ENCODE assay signal across 8 cellular contexts in the genomic region with DNA sequence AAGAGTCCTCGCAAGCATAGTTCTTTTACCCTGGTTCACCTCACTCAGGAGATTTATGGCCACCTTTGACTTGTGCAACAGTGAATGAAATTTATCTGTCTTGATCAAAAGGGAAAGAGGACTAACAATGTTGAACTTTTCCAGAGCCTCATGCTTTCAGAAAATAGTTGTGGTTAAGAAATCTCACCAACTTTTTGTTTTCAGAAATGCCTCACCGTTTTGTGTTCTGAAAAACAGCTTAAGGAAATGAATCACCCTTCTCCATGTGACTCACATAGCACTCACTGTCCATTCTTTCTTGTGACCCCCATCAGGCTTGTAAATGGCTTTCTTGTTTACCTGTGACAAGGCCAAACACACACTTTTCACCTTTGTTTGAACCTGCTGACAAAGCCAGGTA.
DNase-seq lines count a peak whose midpoint lies in the region; ATAC-seq, FAIRE-seq and TF ChIP-seq lines count a peak whose summit lies in the region.

No MANE protein-coding gene starts in this region.

- peak; percentile 85 for TF ChIP-seq EP300 in Ishikawa (IDR thresholded peaks at IDR 0.05; ENCODE audit: borderline replicate concordance)

- H3K4me1 ChIP-seq in neural progenitor cell = no peaks in the 10 kb centered on the region

- no peak for TF ChIP-seq CTCF in BJ (IDR thresholded peaks at IDR 0.05; ENCODE audit: insufficient read depth, low read depth, low read length)
- TF ChIP-seq CTCF in neural progenitor cell (IDR thresholded peaks at IDR 0.05) = no peak

- no peak for TF ChIP-seq RAD21 in Ishikawa (IDR thresholded peaks at IDR 0.05; ENCODE audit: low read depth)

- POLR2A ChIA-PET in BJ (lab: Charles Lee) = no interaction called here

- no peaks in the 10 kb centered on the region for H3K36me3 ChIP-seq in BJ (ENCODE audit: control insufficient read depth, insufficient read depth, low read length)
- no peaks in the 10 kb centered on the region for H3K36me3 ChIP-seq in neural progenitor cell

- no peak overlapping the region for H3K9ac ChIP-seq in neural progenitor cell

- FAIRE-seq in endometrium (lab: Jason Lieb, UNC) = peak; percentile 85

- no peak overlapping the region for H2AFZ ChIP-seq in neural progenitor cell (replicated peaks)

- no peaks in the 10 kb centered on the region for H3K36me3 Mint-ChIP-seq in stimulated activated naive B cell treated with anti-CD40 and anti-IgM and Interleukin-4, amounts not matched to agents 10 μg/mL and 1 μg/mL and 100 μg/mL, for 72 hours
- peaks cover 3% of the 10 kb centered on the region for H3K36me3 Mint-ChIP-seq in neural progenitor cell

- H3K4me3 ChIP-seq in BJ (ENCODE audit: low read depth, low read length) (no peak overlapping the region), neural progenitor cell (no peak overlapping the region)

- peak overlapping the region; percentile 38 for H3K27ac Mint-ChIP-seq in stimulated activated naive B cell treated with anti-CD40 and anti-IgM and Interleukin-4, amounts not matched to agents 10 μg/mL and 1 μg/mL and 100 μg/mL, for 72 hours
- H3K27ac Mint-ChIP-seq in neural progenitor cell = no peak overlapping the region

- no peaks in the 10 kb centered on the region for H3K9me3 Mint-ChIP-seq in stimulated activated naive B cell treated with anti-CD40 and anti-IgM and Interleukin-4, amounts not matched to agents 10 μg/mL and 1 μg/mL and 100 μg/mL, for 72 hours
- peaks cover 6% of the 10 kb centered on the region for H3K9me3 Mint-ChIP-seq in neural progenitor cell

- peak overlapping the region in 1 of 2 donors; percentile 9 for H3K4me3 Mint-ChIP-seq in stimulated activated naive B cell treated with anti-CD40 and anti-IgM and Interleukin-4, amounts not matched to agents 10 μg/mL and 1 μg/mL and 100 μg/mL, for 72 hours
- H3K4me3 Mint-ChIP-seq in neural progenitor cell = no peak overlapping the region

- no peaks in the 10 kb centered on the region for H3K9me3 ChIP-seq in neural progenitor cell (ENCODE audit: low read depth)

- H3K27ac ChIP-seq in neural progenitor cell = no peak overlapping the region

- peaks cover 6 to 8% of the 10 kb centered on the region in 2 donors for H3K4me1 Mint-ChIP-seq in stimulated activated naive B cell treated with anti-CD40 and anti-IgM and Interleukin-4, amounts not matched to agents 10 μg/mL and 1 μg/mL and 100 μg/mL, for 72 hours
- H3K4me1 Mint-ChIP-seq in neural progenitor cell = no peaks in the 10 kb centered on the region

- no peaks in the 10 kb centered on the region for H3F3A ChIP-seq in neural progenitor cell (ENCODE audit: low read depth)

- CTCF ChIA-PET in BJ (lab: Yijun Ruan, JAX) = interaction anchor here (0.7 to 1.5 kb wide), 6 partner anchors 30 to 450 kb away, joined by 3 to 14 read pairs (median 3); no protein-coding TSS in a partner anchor

- H3K27me3 Mint-ChIP-seq in stimulated activated naive B cell treated with anti-CD40 and anti-IgM and Interleukin-4, amounts not matched to agents 10 μg/mL and 1 μg/mL and 100 μg/mL, for 72 hours = no peaks in the 10 kb centered on the region
- H3K27me3 Mint-ChIP-seq in neural progenitor cell (ENCODE audit: insufficient read depth, low read depth) = no peaks in the 10 kb centered on the region

- peak; percentile 92 for DNase-seq in BJ (ENCODE audit: low read depth)
- DNase-seq in stimulated activated naive B cell treated with anti-CD40 and anti-IgM and Interleukin-4, amounts not matched to agents 10 μg/mL and 1 μg/mL and 100 μg/mL, for 72 hours = no peak
- no peak for DNase-seq in activated CD8-positive, alpha-beta memory T cell treated with anti-CD3 and anti-CD28 coated beads for 24 hours
- no peak for DNase-seq in neural progenitor cell (ENCODE audit: low spot score)
- no peak for DNase-seq in NCI-H1417 treated with DMSO at 0.1 percent for 48 hours (lab: John Stamatoyannopoulos, UW)

- no peak overlapping the region for H3K4me2 ChIP-seq in neural progenitor cell

- peak; percentile 77 for ATAC-seq in GM21447 (IDR thresholded peaks at IDR 0.05; ENCODE audit: unreplicated experiment)
- ATAC-seq in stimulated activated naive B cell treated with anti-CD40 and anti-IgM and Interleukin-4, amounts not matched to agents 10 μg/mL and 1 μg/mL and 100 μg/mL, for 72 hours (replicated peaks) = peak; percentile 68 to 84

- H3K79me2 ChIP-seq in neural progenitor cell (ENCODE audit: low read depth) = no peaks in the 10 kb centered on the region

- H3K27me3 ChIP-seq in BJ (ENCODE audit: control insufficient read depth, insufficient read depth, low read length) (no peaks in the 10 kb centered on the region), neural progenitor cell (no peaks in the 10 kb centered on the region)

- H4K20me1 ChIP-seq in neural progenitor cell (ENCODE audit: low read depth) = no peaks in the 10 kb centered on the region

TF ChIP-seq in Ishikawa, 13 proteins besides CTCF, POLR2A, EP300 and RAD21:
- TF ChIP-seq TAF1 (IDR thresholded peaks at IDR 0.05; ENCODE audit: low read depth) (no peak), CREB1 (IDR thresholded peaks at IDR 0.05; ENCODE audit: low read depth) (no peak), TEAD4 (IDR thresholded peaks at IDR 0.05) (peak; percentile 66), EGR1 (IDR thresholded peaks at IDR 0.05) (no peak), CEBPB (IDR thresholded peaks at IDR 0.05) (0 out of 2 replicates have a peak, but pooled peaks have one; percentile 29), NFIC (IDR thresholded peaks at IDR 0.05) (peak; percentile 54; the same call in 1 of the 2 replicates), TCF12 (IDR thresholded peaks at IDR 0.05; ENCODE audit: low read depth) (peak; percentile 86), FOXM1 (IDR thresholded peaks at IDR 0.05; ENCODE audit: borderline replicate concordance, low read depth) (peak; percentile 77), YY1 (IDR thresholded peaks at IDR 0.05; ENCODE audit: low read depth) (no peak), ZBTB7A (IDR thresholded peaks at IDR 0.05; ENCODE audit: low read depth) (no peak)
- TF ChIP-seq, protein P1, sequence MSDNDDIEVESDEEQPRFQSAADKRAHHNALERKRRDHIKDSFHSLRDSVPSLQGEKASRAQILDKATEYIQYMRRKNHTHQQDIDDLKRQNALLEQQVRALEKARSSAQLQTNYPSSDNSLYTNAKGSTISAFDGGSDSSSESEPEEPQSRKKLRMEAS (IDR thresholded peaks at IDR 0.05) = peak; percentile 52; the same call in 1 of the 2 replicates
- TF ChIP-seq, protein P2, sequence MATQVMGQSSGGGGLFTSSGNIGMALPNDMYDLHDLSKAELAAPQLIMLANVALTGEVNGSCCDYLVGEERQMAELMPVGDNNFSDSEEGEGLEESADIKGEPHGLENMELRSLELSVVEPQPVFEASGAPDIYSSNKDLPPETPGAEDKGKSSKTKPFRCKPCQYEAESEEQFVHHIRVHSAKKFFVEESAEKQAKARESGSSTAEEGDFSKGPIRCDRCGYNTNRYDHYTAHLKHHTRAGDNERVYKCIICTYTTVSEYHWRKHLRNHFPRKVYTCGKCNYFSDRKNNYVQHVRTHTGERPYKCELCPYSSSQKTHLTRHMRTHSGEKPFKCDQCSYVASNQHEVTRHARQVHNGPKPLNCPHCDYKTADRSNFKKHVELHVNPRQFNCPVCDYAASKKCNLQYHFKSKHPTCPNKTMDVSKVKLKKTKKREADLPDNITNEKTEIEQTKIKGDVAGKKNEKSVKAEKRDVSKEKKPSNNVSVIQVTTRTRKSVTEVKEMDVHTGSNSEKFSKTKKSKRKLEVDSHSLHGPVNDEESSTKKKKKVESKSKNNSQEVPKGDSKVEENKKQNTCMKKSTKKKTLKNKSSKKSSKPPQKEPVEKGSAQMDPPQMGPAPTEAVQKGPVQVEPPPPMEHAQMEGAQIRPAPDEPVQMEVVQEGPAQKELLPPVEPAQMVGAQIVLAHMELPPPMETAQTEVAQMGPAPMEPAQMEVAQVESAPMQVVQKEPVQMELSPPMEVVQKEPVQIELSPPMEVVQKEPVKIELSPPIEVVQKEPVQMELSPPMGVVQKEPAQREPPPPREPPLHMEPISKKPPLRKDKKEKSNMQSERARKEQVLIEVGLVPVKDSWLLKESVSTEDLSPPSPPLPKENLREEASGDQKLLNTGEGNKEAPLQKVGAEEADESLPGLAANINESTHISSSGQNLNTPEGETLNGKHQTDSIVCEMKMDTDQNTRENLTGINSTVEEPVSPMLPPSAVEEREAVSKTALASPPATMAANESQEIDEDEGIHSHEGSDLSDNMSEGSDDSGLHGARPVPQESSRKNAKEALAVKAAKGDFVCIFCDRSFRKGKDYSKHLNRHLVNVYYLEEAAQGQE (IDR thresholded peaks at IDR 0.05; ENCODE audit: low read depth) = no peak
- TF ChIP-seq, protein P3, sequence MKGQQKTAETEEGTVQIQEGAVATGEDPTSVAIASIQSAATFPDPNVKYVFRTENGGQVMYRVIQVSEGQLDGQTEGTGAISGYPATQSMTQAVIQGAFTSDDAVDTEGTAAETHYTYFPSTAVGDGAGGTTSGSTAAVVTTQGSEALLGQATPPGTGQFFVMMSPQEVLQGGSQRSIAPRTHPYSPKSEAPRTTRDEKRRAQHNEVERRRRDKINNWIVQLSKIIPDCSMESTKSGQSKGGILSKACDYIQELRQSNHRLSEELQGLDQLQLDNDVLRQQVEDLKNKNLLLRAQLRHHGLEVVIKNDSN (IDR thresholded peaks at IDR 0.05) = peak; percentile 65
